17 cellular contexts compared by ENCODE assay signal in genomic region chr12:91001306-91001705, GRCh38. TPM values are rescaled to one million over a fixed set of nuclear protein-coding genes. Genes with fewer than 3 reads are reported as not detected.
DNase-seq lines count a peak whose midpoint lies in the region; ATAC-seq, FAIRE-seq and TF ChIP-seq lines count a peak whose summit lies in the region.
"Had no signal": no experiment of that assay in that cellular context is flagged by ENCODE, and none has a peak within 500 bp of the region (broad histone marks: within the 10 kb centered on the region; RNA-seq: fewer than 3 reads in every experiment).

No MANE protein-coding gene starts in this region.

- no TSS peak for BruUV-seq in Calu3 (replicated peaks; lab: Mats Ljungman, UMichigan)

- peak; percentile 68 for FAIRE-seq in TTC549 (lab: Jason Lieb, UNC)
- FAIRE-seq: GM12892, GM18507, H1 had no signal

- DNase-seq in Calu3 (no peak), NCI-H1105 (lab: John Stamatoyannopoulos, UW) (peak; percentile 58), mesothelial cell of epicardium (ENCODE audit: low spot score in 2 of 2, unreplicated experiment in 2 of 2) (no peak), DMS53 treated with DMSO at 0.1 percent for 48 hours (lab: John Stamatoyannopoulos, UW; ENCODE audit: unreplicated experiment) (no peak)
- DNase-seq: BE2C; CD4-positive, CD25-positive, alpha-beta regulatory T cell; NCI-H1436 treated with DMSO at 0.1 percent for 48 hours; NCI-H510A; Peyer's patch; T1000 had no signal

- CTCF ChIA-PET in Calu3 (lab: Charles Lee): interaction anchor here (1.0 kb wide), 1 partner anchor 350 kb away, joined by 3 read pairs; no protein-coding TSS in a partner anchor

- H3K4me3 Mint-ChIP-seq in Calu3 (ENCODE audit: low read depth, unreplicated experiment) (no peak overlapping the region), mesothelial cell of epicardium (no peak overlapping the region)
- H3K4me3 Mint-ChIP-seq: CD4-positive, CD25-positive, alpha-beta regulatory T cell had no signal

- ATAC-seq in GM19324 (IDR thresholded peaks at IDR 0.05; ENCODE audit: low FRiP score, unreplicated experiment): no peak
- ATAC-seq in HG03108 (IDR thresholded peaks at IDR 0.05; ENCODE audit: unreplicated experiment): no peak

- H3K36me3 Mint-ChIP-seq in Calu3 (ENCODE audit: insufficient read depth, unreplicated experiment): no peaks in the 10 kb centered on the region
- no peaks in the 10 kb centered on the region for H3K36me3 Mint-ChIP-seq in mesothelial cell of epicardium
- H3K36me3 Mint-ChIP-seq: CD4-positive, CD25-positive, alpha-beta regulatory T cell had no signal

- TF ChIP-seq CTCF in Calu3 (IDR thresholded peaks at IDR 0.05; ENCODE audit: unreplicated experiment) (no peak), mesothelial cell of epicardium (IDR thresholded peaks at IDR 0.05; ENCODE audit: unreplicated experiment) (no peak)

- H3K9me3 Mint-ChIP-seq in Calu3 (ENCODE audit: low read depth, unreplicated experiment) (no peaks in the 10 kb centered on the region), mesothelial cell of epicardium (no peaks in the 10 kb centered on the region)
- H3K9me3 Mint-ChIP-seq: CD4-positive, CD25-positive, alpha-beta regulatory T cell had no signal

- no peaks in the 10 kb centered on the region for H3K27me3 Mint-ChIP-seq in Calu3 (ENCODE audit: unreplicated experiment)
- H3K27me3 Mint-ChIP-seq in mesothelial cell of epicardium (ENCODE audit: low read depth): no peaks in the 10 kb centered on the region
- H3K27me3 Mint-ChIP-seq: CD4-positive, CD25-positive, alpha-beta regulatory T cell had no signal

- H3K27ac Mint-ChIP-seq in Calu3 (ENCODE audit: unreplicated experiment) (peak overlapping the region; percentile 63), mesothelial cell of epicardium (peak overlapping the region; percentile 34)
- H3K27ac Mint-ChIP-seq: CD4-positive, CD25-positive, alpha-beta regulatory T cell had no signal

- H3K4me1 Mint-ChIP-seq in Calu3 (ENCODE audit: low read depth, unreplicated experiment) (peaks cover 21% of the 10 kb centered on the region), mesothelial cell of epicardium (peaks cover 23% of the 10 kb centered on the region)
- H3K4me1 Mint-ChIP-seq: CD4-positive, CD25-positive, alpha-beta regulatory T cell had no signal

- intact Hi-C loops in Calu3 (cut with micrococcal nuclease; ENCODE audit: unreplicated experiment): loop anchor here (2.0 kb wide), 1 partner anchor 77 kb away; no protein-coding TSS in a partner anchor

RNA-seq across cellular contexts. Expression of gene EPYC, which starts 3.5 kb away (rescaled TPM):
- total RNA-seq in Calu3 (2022) (not detected in 2 replicates), mesothelial cell of epicardium (not detected in 3 replicates)
- total RNA-seq: CD4-positive, CD25-positive, alpha-beta regulatory T cell; H1; Peyer's patch had no signal

RNA-seq across cellular contexts. Expression of gene CCER1, which starts 46.3 kb away (rescaled TPM):
- not detected in 2 replicates for total RNA-seq in Calu3 (2022)
- not detected in 3 replicates for total RNA-seq in mesothelial cell of epicardium
- total RNA-seq: CD4-positive, CD25-positive, alpha-beta regulatory T cell; H1; M059J; Peyer's patch had no signal

RNA-seq across cellular contexts. Expression of gene KERA, which starts 56.5 kb away (rescaled TPM):
- total RNA-seq in Calu3 (2022): not detected in 2 replicates
- 0.09 TPM in 1 of 3 replicates, not detected in the others for total RNA-seq in mesothelial cell of epicardium
- total RNA-seq: CD4-positive, CD25-positive, alpha-beta regulatory T cell; H1; M059J; Peyer's patch had no signal
